Comparison of ENCODE assay signal across 14 cellular contexts in the genomic region with DNA sequence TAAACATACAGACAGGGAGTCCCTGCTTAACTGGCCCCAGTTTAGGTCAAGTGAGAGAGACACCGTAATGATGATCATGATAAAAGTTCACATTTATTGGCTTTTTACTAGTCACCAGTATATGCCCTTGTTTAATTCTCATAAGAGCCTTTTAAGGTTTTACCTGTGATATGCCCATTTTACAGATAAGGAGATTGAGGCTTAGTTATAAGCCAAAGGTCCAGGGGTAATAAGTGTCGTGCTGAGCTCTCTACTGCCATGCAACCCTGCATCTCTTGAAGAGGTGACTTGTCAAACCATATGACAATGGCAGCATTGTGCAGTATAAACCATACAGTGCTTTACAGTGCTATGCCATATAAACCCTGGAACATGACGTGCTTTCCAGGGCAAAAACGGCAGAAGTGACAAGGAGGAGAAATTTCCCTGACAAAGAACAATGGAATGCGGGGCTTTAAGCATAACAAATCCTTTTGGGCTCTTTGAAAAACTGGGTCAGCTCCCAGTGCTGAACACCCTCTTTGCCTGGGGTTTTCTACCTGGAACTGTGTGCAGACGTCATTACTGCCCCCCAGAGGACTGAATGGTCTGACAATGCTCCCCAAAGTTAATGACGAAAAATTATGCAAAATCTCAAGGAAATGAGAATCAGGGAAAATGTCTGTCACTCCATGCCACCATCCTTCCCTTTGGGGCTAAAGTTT. TPM values are rescaled to one million over a fixed set of nuclear protein-coding genes. Genes with fewer than 3 reads are reported as not detected.
DNase-seq lines count a peak whose midpoint lies in the region; ATAC-seq and TF ChIP-seq lines count a peak whose summit lies in the region.
"Had no signal": no experiment of that assay in that cellular context is flagged by ENCODE, and none has a peak within 500 bp of the region (broad histone marks: within the 10 kb centered on the region; RNA-seq: fewer than 3 reads in every experiment).

No MANE protein-coding gene starts in this region.

- no peaks in the 10 kb centered on the region for H3K27me3 ChIP-seq in GM23338 (ENCODE audit: insufficient read depth)
- H3K27me3 ChIP-seq in iPS DF 6.9 (ENCODE audit: control insufficient read depth, insufficient read depth, low read length), result no peaks in the 10 kb centered on the region
- H3K27me3 ChIP-seq: right atrium auricular region had no signal

- no peaks in the 10 kb centered on the region for H3K79me2 ChIP-seq in GM23338 (replicated peaks; ENCODE audit: insufficient read depth)

- H2AFZ ChIP-seq in GM23338, result no peak overlapping the region

- in situ Hi-C loops in Caki2 (cut with HindIII; ENCODE audit: low pct_unique_long_range_greater_than_20kb, low sequenced_read_pairs), result no loop called here

- H3K27ac Mint-ChIP-seq in GM23338, result no peak overlapping the region; the same call in 1 of the 2 replicates
- H3K27ac Mint-ChIP-seq: CD8-positive, alpha-beta memory T cell had no signal

- ATAC-seq in GM23338, result peak; percentile 92
- no peak for ATAC-seq in GM19452 (IDR thresholded peaks at IDR 0.05; ENCODE audit: unreplicated experiment)
- ATAC-seq in HG03520 (IDR thresholded peaks at IDR 0.05; ENCODE audit: unreplicated experiment), result no peak

- H3K4me3 Mint-ChIP-seq in GM23338, result no peak overlapping the region
- H3K4me3 Mint-ChIP-seq: CD8-positive, alpha-beta memory T cell had no signal

- peak; percentile 23 for DNase-seq in Caki2 (ENCODE audit: low read depth)
- peak; percentile 94 for DNase-seq in GM23338 (ENCODE audit: low spot score)
- DNase-seq in RKO (ENCODE audit: low spot score), result peak; percentile 10
- peak; percentile 54 for DNase-seq in iPS DF 6.9 (ENCODE audit: low read depth, low spot score)
- DNase-seq in NCI-H1417 treated with DMSO at 0.1 percent for 48 hours (lab: John Stamatoyannopoulos, UW), result no peak
- no peak for DNase-seq in COLO829 (ENCODE audit: low spot score)
- DNase-seq: activated CD4-positive, alpha-beta T cell treated with anti-CD3 and anti-CD28 coated beads for 48 hours; activated naive CD4-positive, alpha-beta T cell treated with Interleukin-2 at 50 U/mL for 16 hours; CD8-positive, alpha-beta memory T cell; cerebellar nuclear complex; SHP77 treated with DMSO at 0.1 percent for 48 hours had no signal

- peak; percentile 75 to 76 for TF ChIP-seq CTCF in GM23338 (conservative IDR thresholded peaks at IDR 0.05; ENCODE audit: low read depth in 2 of 2)

- no peaks in the 10 kb centered on the region for H3K9me3 ChIP-seq in iPS DF 6.9 (ENCODE audit: control insufficient read depth, insufficient read depth, low read length)
- H3K9me3 ChIP-seq: right atrium auricular region had no signal

- no peaks in the 10 kb centered on the region; the same call in 1 of the 2 replicates for H3K9me2 ChIP-seq in GM23338 (ENCODE audit: insufficient read depth)

- peaks cover 7% of the 10 kb centered on the region for H3K36me3 Mint-ChIP-seq in GM23338 (ENCODE audit: low read depth)
- H3K36me3 Mint-ChIP-seq: CD8-positive, alpha-beta memory T cell had no signal

- peaks cover 14% of the 10 kb centered on the region for H3K4me1 Mint-ChIP-seq in GM23338
- H3K4me1 Mint-ChIP-seq: CD8-positive, alpha-beta memory T cell had no signal

- H3K27ac ChIP-seq in GM23338 (ENCODE audit: low read depth) (peak overlapping the region; percentile 97), iPS DF 6.9 (ENCODE audit: low read length) (peak overlapping the region; percentile 18)
- H3K27ac ChIP-seq: right atrium auricular region had no signal

- no peaks in the 10 kb centered on the region for H4K20me1 ChIP-seq in GM23338 (replicated peaks; ENCODE audit: insufficient read depth)

- peak overlapping the region; percentile 48 for H3K4me2 ChIP-seq in GM23338

- peak overlapping the region; percentile 9; the same call in 1 of the 2 replicates for H3K4me3 ChIP-seq in GM23338
- H3K4me3 ChIP-seq in iPS DF 6.9 (ENCODE audit: low read length), result no peak overlapping the region
- H3K4me3 ChIP-seq: right atrium auricular region had no signal

- H3K9me3 Mint-ChIP-seq in GM23338, result peaks cover 5% of the 10 kb centered on the region; the same call in 2 of the 3 replicates
- H3K9me3 Mint-ChIP-seq: CD8-positive, alpha-beta memory T cell had no signal

- H3K36me3 ChIP-seq in GM23338 (ENCODE audit: insufficient read depth) (no peaks in the 10 kb centered on the region), iPS DF 6.9 (ENCODE audit: control insufficient read depth, insufficient read depth, low read length) (no peaks in the 10 kb centered on the region)
- H3K36me3 ChIP-seq: right atrium auricular region had no signal

- WGBS in iPS DF 6.9 (ENCODE audit: insufficient coverage, insufficient read length), result no CpG with 5 or more reads among the region's 7 CpGs

- H3K27me3 Mint-ChIP-seq in GM23338 (ENCODE audit: insufficient read depth, low read depth, poor library complexity), result peaks cover 6% of the 10 kb centered on the region

- no peaks in the 10 kb centered on the region for H3F3A ChIP-seq in GM23338 (replicated peaks; ENCODE audit: low read depth)

- H3K4me1 ChIP-seq in GM23338 (ENCODE audit: insufficient read depth) (peaks cover 40% of the 10 kb centered on the region), iPS DF 6.9 (ENCODE audit: control insufficient read depth, insufficient read depth, low read length) (peaks cover 10% of the 10 kb centered on the region)
- H3K4me1 ChIP-seq: right atrium auricular region had no signal

TF ChIP-seq in GM23338, 12 proteins besides CTCF, POLR2A, EP300 and RAD21 (continues in another document):
- TF ChIP-seq ZNF331 (CRISPR knock-in tag; IDR thresholded peaks at IDR 0.05; ENCODE audit: low read depth), result no peak
- peak; percentile 75 for TF ChIP-seq CREB1 (CRISPR knock-in tag; IDR thresholded peaks at IDR 0.05; ENCODE audit: low read depth)
- TF ChIP-seq ZNF114 (CRISPR knock-in tag; IDR thresholded peaks at IDR 0.05), result no peak
- TF ChIP-seq, protein P1, sequence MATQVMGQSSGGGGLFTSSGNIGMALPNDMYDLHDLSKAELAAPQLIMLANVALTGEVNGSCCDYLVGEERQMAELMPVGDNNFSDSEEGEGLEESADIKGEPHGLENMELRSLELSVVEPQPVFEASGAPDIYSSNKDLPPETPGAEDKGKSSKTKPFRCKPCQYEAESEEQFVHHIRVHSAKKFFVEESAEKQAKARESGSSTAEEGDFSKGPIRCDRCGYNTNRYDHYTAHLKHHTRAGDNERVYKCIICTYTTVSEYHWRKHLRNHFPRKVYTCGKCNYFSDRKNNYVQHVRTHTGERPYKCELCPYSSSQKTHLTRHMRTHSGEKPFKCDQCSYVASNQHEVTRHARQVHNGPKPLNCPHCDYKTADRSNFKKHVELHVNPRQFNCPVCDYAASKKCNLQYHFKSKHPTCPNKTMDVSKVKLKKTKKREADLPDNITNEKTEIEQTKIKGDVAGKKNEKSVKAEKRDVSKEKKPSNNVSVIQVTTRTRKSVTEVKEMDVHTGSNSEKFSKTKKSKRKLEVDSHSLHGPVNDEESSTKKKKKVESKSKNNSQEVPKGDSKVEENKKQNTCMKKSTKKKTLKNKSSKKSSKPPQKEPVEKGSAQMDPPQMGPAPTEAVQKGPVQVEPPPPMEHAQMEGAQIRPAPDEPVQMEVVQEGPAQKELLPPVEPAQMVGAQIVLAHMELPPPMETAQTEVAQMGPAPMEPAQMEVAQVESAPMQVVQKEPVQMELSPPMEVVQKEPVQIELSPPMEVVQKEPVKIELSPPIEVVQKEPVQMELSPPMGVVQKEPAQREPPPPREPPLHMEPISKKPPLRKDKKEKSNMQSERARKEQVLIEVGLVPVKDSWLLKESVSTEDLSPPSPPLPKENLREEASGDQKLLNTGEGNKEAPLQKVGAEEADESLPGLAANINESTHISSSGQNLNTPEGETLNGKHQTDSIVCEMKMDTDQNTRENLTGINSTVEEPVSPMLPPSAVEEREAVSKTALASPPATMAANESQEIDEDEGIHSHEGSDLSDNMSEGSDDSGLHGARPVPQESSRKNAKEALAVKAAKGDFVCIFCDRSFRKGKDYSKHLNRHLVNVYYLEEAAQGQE (IDR thresholded peaks at IDR 0.05; ENCODE audit: unreplicated experiment), result peak; percentile 14

RNA-seq across cellular contexts. Expression of a gene that starts 59.7 kb away (rescaled TPM):
- total RNA-seq in Caki2 (2014; rRNA removed; shearing (Covaris generic); ENCODE audit: low replicate concordance), result 1.3 and 2.6 TPM in 2 replicates
- 15.1 and 16.2 TPM in 2 replicates for total RNA-seq in GM23338 (2014; rRNA removed; shearing (Covaris generic))
- 12.7 and 13.8 TPM in 2 replicates for polyA plus RNA-seq in GM23338 (2016; fragmentation: Nextera tagmentation; extraction: Ambion mirVana)

Comparison
In these comparisons a context has a peak if more than half of its experiments do, and no peak if none do; other contexts are left out.
1. DNase-seq: peak in Caki2 (single experiment), GM23338 (single experiment), RKO (single experiment) and iPS DF 6.9 (single experiment); none in NCI-H1417 treated with DMSO at 0.1 percent for 48 hours (single experiment) and COLO829 (single experiment).